ENCODE assay signal across 1 cellular context in genomic region chr11:798093-798713, GRCh38.
A peak's percentile ranks its signal among the peaks of the same experiment; 100 is the strongest.
TF ChIP-seq lines count a peak whose summit lies in the region.

SLC25A22 (minus strand) TSS chr11:798281; CDS start chr11:795006, 3,275 bp downstream.

TF ChIP-seq in K562, 482 proteins besides CTCF, POLR2A, EP300 and RAD21 (continued from another document and continues in another):
- TF ChIP-seq ZBTB40 (IDR thresholded peaks at IDR 0.05) (no peak), ZBTB40 (CRISPR knock-in tag; IDR thresholded peaks at IDR 0.05) (no peak), YBX1 (IDR thresholded peaks at IDR 0.05) (no peak), HLTF (IDR thresholded peaks at IDR 0.05) (no peak), ZNF830 (CRISPR knock-in tag; IDR thresholded peaks at IDR 0.05) (no peak), ZC3H8 (IDR thresholded peaks at IDR 0.05) (no peak), NFE2 (IDR thresholded peaks at IDR 0.05; ENCODE audit: low read depth) (no peak), ZNF699 (CRISPR knock-in tag; IDR thresholded peaks at IDR 0.05; ENCODE audit: insufficient replicate concordance) (no peak), RBM17 (IDR thresholded peaks at IDR 0.05; ENCODE audit: borderline replicate concordance, low read depth, low read length) (no peak), IRF9 (tag; IDR thresholded peaks at IDR 0.05) (no peak), ZNF696 (CRISPR knock-in tag; conservative IDR thresholded peaks at IDR 0.05) (no peak), E4F1 (CRISPR knock-in tag; IDR thresholded peaks at IDR 0.05; ENCODE audit: borderline replicate concordance) (no peak), ATF2 (CRISPR knock-in tag; IDR thresholded peaks at IDR 0.05) (no peak), RNF2 (IDR thresholded peaks at IDR 0.05) (no peak), MAX (CRISPR knock-in tag; IDR thresholded peaks at IDR 0.05) (no peak; the same call in 1 of the 2 replicates), ZBTB2 (IDR thresholded peaks at IDR 0.05) (no peak), SMAD2 (IDR thresholded peaks at IDR 0.05; ENCODE audit: low read depth, low read length) (no peak), DDX20 (tag; IDR thresholded peaks at IDR 0.05; ENCODE audit: low read depth) (no peak), ETV6 (IDR thresholded peaks at IDR 0.05; ENCODE audit: borderline replicate concordance in 1 of 2, low read depth in 2 of 2, low read length in 1 of 2) (no peak), ETV6 (CRISPR knock-in tag; IDR thresholded peaks at IDR 0.05; ENCODE audit: borderline replicate concordance) (0 out of 2 replicates have a peak, but pooled peaks have one; percentile 13), ATF6 (CRISPR knock-in tag; IDR thresholded peaks at IDR 0.05) (no peak), GATAD2A (IDR thresholded peaks at IDR 0.05) (peak; percentile 90), ZNF316 (IDR thresholded peaks at IDR 0.05) (no peak), BCLAF1 (IDR thresholded peaks at IDR 0.05; ENCODE audit: borderline replicate concordance in 1 of 2, control insufficient read depth in 1 of 2, low read depth in 2 of 2, low read length in 1 of 2) (no peak), TCFL5 (CRISPR knock-in tag; conservative IDR thresholded peaks at IDR 0.05) (no peak), HNRNPUL1 (IDR thresholded peaks at IDR 0.05; ENCODE audit: low read length) (no peak), ZNF77 (CRISPR knock-in tag; IDR thresholded peaks at IDR 0.05) (no peak), CREBBP (IDR thresholded peaks at IDR 0.05; ENCODE audit: low read depth, low read length) (no peak), MYNN (IDR thresholded peaks at IDR 0.05) (no peak), MYNN (CRISPR knock-in tag; IDR thresholded peaks at IDR 0.05) (no peak), HINFP (tag; conservative IDR thresholded peaks at IDR 0.05; ENCODE audit: low read depth) (no peak), FOXJ2 (tag; IDR thresholded peaks at IDR 0.05) (no peak), POLR2AphosphoS2 (IDR thresholded peaks at IDR 0.05; ENCODE audit: low read length) (no peak), GATA2 (CRISPR knock-in tag; IDR thresholded peaks at IDR 0.05) (no peak), ZFPM2 (CRISPR knock-in tag; IDR thresholded peaks at IDR 0.05) (no peak), VEZF1 (CRISPR knock-in tag; IDR thresholded peaks at IDR 0.05) (peak; percentile 70; the same call in 1 of the 2 replicates)
